ENCODE assay signal across 8 cellular contexts in the genomic region with DNA sequence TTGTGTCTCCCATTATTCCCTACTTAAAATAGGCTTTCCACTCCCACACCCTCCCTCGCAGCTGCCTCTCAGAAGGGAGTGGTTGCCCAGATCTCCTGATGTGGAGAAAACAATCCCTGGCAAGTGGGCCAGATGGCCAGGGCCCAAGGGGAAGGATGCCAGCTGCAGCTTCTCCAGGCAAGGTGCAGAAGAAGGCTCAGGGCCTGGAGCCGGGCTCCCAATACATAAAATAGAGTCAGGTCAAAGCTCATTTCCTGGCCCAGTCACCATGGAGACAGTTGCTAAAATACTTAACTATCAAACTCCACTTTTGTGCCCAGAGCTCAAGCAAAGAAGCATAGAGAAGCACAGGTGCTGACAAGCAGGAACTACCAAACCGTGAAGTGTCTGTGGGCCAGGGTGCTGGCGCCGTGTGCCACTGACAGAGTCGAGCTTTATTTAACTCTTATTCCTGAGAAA. TPM values are rescaled to one million over a fixed set of nuclear protein-coding genes. Genes with fewer than 3 reads are reported as not detected.
DNase-seq lines count a peak whose midpoint lies in the region; ATAC-seq and TF ChIP-seq lines count a peak whose summit lies in the region.

No MANE protein-coding gene starts in this region.

- H3K27ac Mint-ChIP-seq in WTC11, result no peak overlapping the region
- H3K27ac Mint-ChIP-seq in immature natural killer cell, result no peak overlapping the region

- H3K4me3 Mint-ChIP-seq in WTC11 (no peak overlapping the region), immature natural killer cell (no peak overlapping the region)

- POLR2A ChIA-PET in WTC11 (lab: Charles Lee), result no interaction called here

- DNase-seq in EH (ENCODE audit: low read depth) (peak; percentile 1), NCI-H748 (lab: John Stamatoyannopoulos, UW; ENCODE audit: unreplicated experiment) (peak; percentile 80), head of caudate nucleus (peak; percentile 10 to 81 (median 53)), skeletal muscle cell (ENCODE audit: low read depth) (peak; percentile 6), WTC11 (ENCODE audit: low spot score) (no peak), NCI-H1930 (lab: John Stamatoyannopoulos, UW) (no peak), immature natural killer cell (no peak)

- peak; percentile 62 for ATAC-seq in HG03064 (IDR thresholded peaks at IDR 0.05; ENCODE audit: low read depth, unreplicated experiment)
- ATAC-seq in WTC11, result no peak

- H3K27me3 Mint-ChIP-seq in WTC11 (ENCODE audit: low read depth), result peaks cover 3% of the 10 kb centered on the region; the same call in 1 of the 2 replicates
- H3K27me3 Mint-ChIP-seq in immature natural killer cell (ENCODE audit: low read depth in 3 of 3), result peaks cover 2 to 4% (median 3%) of the 10 kb centered on the region in 3 donors

- H3K9me3 Mint-ChIP-seq in WTC11 (peaks cover 17% of the 10 kb centered on the region), immature natural killer cell (peaks cover 0 to 2% (median 0%) of the 10 kb centered on the region in 6 donors)

- intact Hi-C loops in head of caudate nucleus (cut with DNase I), result no loop called here

- CTCF ChIA-PET in WTC11 (lab: Charles Lee), result interaction anchor here (0.9 to 1.0 kb wide), 2 partner anchors 10 to 33 kb away, joined by 5 read pairs; no protein-coding TSS in a partner anchor

- H3K4me1 Mint-ChIP-seq in WTC11, result no peaks in the 10 kb centered on the region; the same call in 1 of the 2 replicates
- H3K4me1 Mint-ChIP-seq in immature natural killer cell, result peaks cover 0 to 6% of the 10 kb centered on the region in 2 donors

- H3K36me3 Mint-ChIP-seq in WTC11 (peaks cover 3% of the 10 kb centered on the region), immature natural killer cell (peaks cover 0 to 4% (median 0%) of the 10 kb centered on the region in 3 donors)

- H3K4me3 ChIP-seq in skeletal muscle cell (ENCODE audit: low read depth, low read length), result no peak overlapping the region

- TF ChIP-seq CTCF in WTC11 (IDR thresholded peaks at IDR 0.05), result no peak

TF ChIP-seq in WTC11, 78 proteins besides CTCF, POLR2A, EP300 and RAD21:
- TF ChIP-seq, protein P1, sequence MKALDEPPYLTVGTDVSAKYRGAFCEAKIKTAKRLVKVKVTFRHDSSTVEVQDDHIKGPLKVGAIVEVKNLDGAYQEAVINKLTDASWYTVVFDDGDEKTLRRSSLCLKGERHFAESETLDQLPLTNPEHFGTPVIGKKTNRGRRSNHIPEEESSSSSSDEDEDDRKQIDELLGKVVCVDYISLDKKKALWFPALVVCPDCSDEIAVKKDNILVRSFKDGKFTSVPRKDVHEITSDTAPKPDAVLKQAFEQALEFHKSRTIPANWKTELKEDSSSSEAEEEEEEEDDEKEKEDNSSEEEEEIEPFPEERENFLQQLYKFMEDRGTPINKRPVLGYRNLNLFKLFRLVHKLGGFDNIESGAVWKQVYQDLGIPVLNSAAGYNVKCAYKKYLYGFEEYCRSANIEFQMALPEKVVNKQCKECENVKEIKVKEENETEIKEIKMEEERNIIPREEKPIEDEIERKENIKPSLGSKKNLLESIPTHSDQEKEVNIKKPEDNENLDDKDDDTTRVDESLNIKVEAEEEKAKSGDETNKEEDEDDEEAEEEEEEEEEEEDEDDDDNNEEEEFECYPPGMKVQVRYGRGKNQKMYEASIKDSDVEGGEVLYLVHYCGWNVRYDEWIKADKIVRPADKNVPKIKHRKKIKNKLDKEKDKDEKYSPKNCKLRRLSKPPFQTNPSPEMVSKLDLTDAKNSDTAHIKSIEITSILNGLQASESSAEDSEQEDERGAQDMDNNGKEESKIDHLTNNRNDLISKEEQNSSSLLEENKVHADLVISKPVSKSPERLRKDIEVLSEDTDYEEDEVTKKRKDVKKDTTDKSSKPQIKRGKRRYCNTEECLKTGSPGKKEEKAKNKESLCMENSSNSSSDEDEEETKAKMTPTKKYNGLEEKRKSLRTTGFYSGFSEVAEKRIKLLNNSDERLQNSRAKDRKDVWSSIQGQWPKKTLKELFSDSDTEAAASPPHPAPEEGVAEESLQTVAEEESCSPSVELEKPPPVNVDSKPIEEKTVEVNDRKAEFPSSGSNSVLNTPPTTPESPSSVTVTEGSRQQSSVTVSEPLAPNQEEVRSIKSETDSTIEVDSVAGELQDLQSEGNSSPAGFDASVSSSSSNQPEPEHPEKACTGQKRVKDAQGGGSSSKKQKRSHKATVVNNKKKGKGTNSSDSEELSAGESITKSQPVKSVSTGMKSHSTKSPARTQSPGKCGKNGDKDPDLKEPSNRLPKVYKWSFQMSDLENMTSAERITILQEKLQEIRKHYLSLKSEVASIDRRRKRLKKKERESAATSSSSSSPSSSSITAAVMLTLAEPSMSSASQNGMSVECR (CRISPR knock-in tag; IDR thresholded peaks at IDR 0.05; ENCODE audit: borderline replicate concordance), result no peak
- TF ChIP-seq SP1 (CRISPR knock-in tag; conservative IDR thresholded peaks at IDR 0.05), result no peak
- TF ChIP-seq, protein P2, sequence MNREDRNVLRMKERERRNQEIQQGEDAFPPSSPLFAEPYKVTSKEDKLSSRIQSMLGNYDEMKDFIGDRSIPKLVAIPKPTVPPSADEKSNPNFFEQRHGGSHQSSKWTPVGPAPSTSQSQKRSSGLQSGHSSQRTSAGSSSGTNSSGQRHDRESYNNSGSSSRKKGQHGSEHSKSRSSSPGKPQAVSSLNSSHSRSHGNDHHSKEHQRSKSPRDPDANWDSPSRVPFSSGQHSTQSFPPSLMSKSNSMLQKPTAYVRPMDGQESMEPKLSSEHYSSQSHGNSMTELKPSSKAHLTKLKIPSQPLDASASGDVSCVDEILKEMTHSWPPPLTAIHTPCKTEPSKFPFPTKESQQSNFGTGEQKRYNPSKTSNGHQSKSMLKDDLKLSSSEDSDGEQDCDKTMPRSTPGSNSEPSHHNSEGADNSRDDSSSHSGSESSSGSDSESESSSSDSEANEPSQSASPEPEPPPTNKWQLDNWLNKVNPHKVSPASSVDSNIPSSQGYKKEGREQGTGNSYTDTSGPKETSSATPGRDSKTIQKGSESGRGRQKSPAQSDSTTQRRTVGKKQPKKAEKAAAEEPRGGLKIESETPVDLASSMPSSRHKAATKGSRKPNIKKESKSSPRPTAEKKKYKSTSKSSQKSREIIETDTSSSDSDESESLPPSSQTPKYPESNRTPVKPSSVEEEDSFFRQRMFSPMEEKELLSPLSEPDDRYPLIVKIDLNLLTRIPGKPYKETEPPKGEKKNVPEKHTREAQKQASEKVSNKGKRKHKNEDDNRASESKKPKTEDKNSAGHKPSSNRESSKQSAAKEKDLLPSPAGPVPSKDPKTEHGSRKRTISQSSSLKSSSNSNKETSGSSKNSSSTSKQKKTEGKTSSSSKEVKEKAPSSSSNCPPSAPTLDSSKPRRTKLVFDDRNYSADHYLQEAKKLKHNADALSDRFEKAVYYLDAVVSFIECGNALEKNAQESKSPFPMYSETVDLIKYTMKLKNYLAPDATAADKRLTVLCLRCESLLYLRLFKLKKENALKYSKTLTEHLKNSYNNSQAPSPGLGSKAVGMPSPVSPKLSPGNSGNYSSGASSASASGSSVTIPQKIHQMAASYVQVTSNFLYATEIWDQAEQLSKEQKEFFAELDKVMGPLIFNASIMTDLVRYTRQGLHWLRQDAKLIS (CRISPR knock-in tag; IDR thresholded peaks at IDR 0.05; ENCODE audit: borderline replicate concordance), result no peak
- TF ChIP-seq, protein P3, sequence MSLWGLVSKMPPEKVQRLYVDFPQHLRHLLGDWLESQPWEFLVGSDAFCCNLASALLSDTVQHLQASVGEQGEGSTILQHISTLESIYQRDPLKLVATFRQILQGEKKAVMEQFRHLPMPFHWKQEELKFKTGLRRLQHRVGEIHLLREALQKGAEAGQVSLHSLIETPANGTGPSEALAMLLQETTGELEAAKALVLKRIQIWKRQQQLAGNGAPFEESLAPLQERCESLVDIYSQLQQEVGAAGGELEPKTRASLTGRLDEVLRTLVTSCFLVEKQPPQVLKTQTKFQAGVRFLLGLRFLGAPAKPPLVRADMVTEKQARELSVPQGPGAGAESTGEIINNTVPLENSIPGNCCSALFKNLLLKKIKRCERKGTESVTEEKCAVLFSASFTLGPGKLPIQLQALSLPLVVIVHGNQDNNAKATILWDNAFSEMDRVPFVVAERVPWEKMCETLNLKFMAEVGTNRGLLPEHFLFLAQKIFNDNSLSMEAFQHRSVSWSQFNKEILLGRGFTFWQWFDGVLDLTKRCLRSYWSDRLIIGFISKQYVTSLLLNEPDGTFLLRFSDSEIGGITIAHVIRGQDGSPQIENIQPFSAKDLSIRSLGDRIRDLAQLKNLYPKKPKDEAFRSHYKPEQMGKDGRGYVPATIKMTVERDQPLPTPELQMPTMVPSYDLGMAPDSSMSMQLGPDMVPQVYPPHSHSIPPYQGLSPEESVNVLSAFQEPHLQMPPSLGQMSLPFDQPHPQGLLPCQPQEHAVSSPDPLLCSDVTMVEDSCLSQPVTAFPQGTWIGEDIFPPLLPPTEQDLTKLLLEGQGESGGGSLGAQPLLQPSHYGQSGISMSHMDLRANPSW (CRISPR knock-in tag; conservative IDR thresholded peaks at IDR 0.05; ENCODE audit: low read depth), result no peak
- no peak for TF ChIP-seq RORB (CRISPR knock-in tag; IDR thresholded peaks at IDR 0.05)

RNA-seq across cellular contexts. Expression of a gene that starts 45.7 kb away (rescaled TPM):
- total RNA-seq in WTC11 (2021), result 32.2 to 50.7 TPM (median 34.2 TPM) in 3 replicates
- polyA plus RNA-seq in immature natural killer cell, result 10 to 100 TPM in 1 of 3 donors, 1 to 10 TPM in 2; 7.2 to 23.4 (median 7.4) TPM

RNA-seq across cellular contexts. Expression of a gene that starts 59.1 kb away (rescaled TPM):
- 52.1 to 54.0 TPM (median 52.7 TPM) in 3 replicates for total RNA-seq in WTC11 (2021)
- 10 to 100 TPM; 11.4 to 27.2 (median 21.9) TPM for polyA plus RNA-seq in immature natural killer cell

RNA-seq across cellular contexts. Expression of a gene that starts 59.6 kb away (rescaled TPM):
- total RNA-seq in WTC11 (2021), result 27.7 to 28.9 TPM (median 28.4 TPM) in 3 replicates
- 10 to 100 TPM; 70.7 to 95.1 (median 85.2) TPM for polyA plus RNA-seq in immature natural killer cell

Comparison
In these comparisons a context has a peak if more than half of its experiments do, and no peak if none do; other contexts are left out.
1. DNase-seq: peak in EH (single experiment), NCI-H748 (single experiment), head of caudate nucleus (42 of 42) and skeletal muscle cell (single experiment); none in WTC11 (single experiment), NCI-H1930 (0 of 2) and immature natural killer cell (0 of 3).